Comparison of ENCODE assay signal across 19 cellular contexts in genomic region chr7:151657173-151657572, GRCh38.
DNase-seq lines count a peak whose midpoint lies in the region; ATAC-seq, FAIRE-seq and TF ChIP-seq lines count a peak whose summit lies in the region.
"Had no signal": no experiment of that assay in that cellular context is flagged by ENCODE, and none has a peak within 500 bp of the region (broad histone marks: within the 10 kb centered on the region; RNA-seq: fewer than 3 reads in every experiment).

No MANE protein-coding gene starts in this region.

- TF ChIP-seq CTCF in H1 (IDR thresholded peaks at IDR 0.05; ENCODE audit: control extremely low read depth in 1 of 3, insufficient read depth in 1 of 3, low read depth in 1 of 3, low read length in 3 of 3): no peak
- no peak for TF ChIP-seq CTCF in right atrium auricular region (IDR thresholded peaks at IDR 0.05)
- TF ChIP-seq CTCF in thoracic aorta (IDR thresholded peaks at IDR 0.05): no peak

- 89% methylated on average over 3 of the region's 3 CpGs; no CpG with 5 or more reads in 1 of the 2 experiments for WGBS in H1 (ENCODE audit: extremely low coverage in 1 of 2, insufficient coverage in 1 of 2, insufficient read length in 1 of 2, insufficient replicate concordance in 2 of 2, low coverage in 1 of 2, low lambda C conversion rate in 2 of 2, missing lambda C conversion rate in 1 of 2), 2 experiments

- no peak overlapping the region for H3K14ac ChIP-seq in H1 (ENCODE audit: insufficient read length)

- H3K4ac ChIP-seq in H1 (replicated peaks; ENCODE audit: insufficient read length, low read depth, low read length): no peak overlapping the region

- H3K79me1 ChIP-seq in H1 (ENCODE audit: low read depth, low read length): no peaks in the 10 kb centered on the region

- H3K79me2 ChIP-seq in H1 (ENCODE audit: control insufficient read depth in 1 of 2, insufficient read depth in 2 of 2, low read length in 2 of 2): no peaks in the 10 kb centered on the region

- H2AFZ ChIP-seq in H1 (ENCODE audit: low read length): no peak overlapping the region

- TF ChIP-seq EP300 in H1 (IDR thresholded peaks at IDR 0.05; ENCODE audit: borderline replicate concordance in 1 of 2, low read depth in 2 of 2, low read length in 2 of 2): no peak

- TF ChIP-seq POLR2A in H1 (IDR thresholded peaks at IDR 0.05; ENCODE audit: control extremely low read depth in 1 of 2, low read depth in 2 of 2, low read length in 2 of 2): no peak

- H3K4me2 ChIP-seq in H1 (ENCODE audit: insufficient read depth in 1 of 2, low read depth in 2 of 2, low read length in 2 of 2): no peak overlapping the region

- no peak overlapping the region for H2BK120ac ChIP-seq in H1 (replicated peaks; ENCODE audit: low read depth, low read length)

- H3K4me3 ChIP-seq in MG63: no peak overlapping the region
- no peak overlapping the region for H3K4me3 ChIP-seq in H1 (ENCODE audit: extremely low read depth in 1 of 4, insufficient read depth in 2 of 4, low read depth in 3 of 4, low read length in 4 of 4)
- no peak overlapping the region for H3K4me3 ChIP-seq in right atrium auricular region
- H3K4me3 ChIP-seq in thoracic aorta: no peak overlapping the region
- H3K4me3 ChIP-seq in CD8-positive, alpha-beta memory T cell (ENCODE audit: low read length): no peak overlapping the region

- DNase-seq in MG63 (peak; percentile 60), H1 (ENCODE audit: low read depth in 1 of 2, low spot score in 2 of 2) (no peak), right atrium auricular region (ENCODE audit: low spot score) (no peak), thoracic aorta (ENCODE audit: low spot score) (peak; percentile 31), epidermal melanocyte (ENCODE audit: insufficient read length, low spot score) (no peak)
- no peak for DNase-seq in CD8-positive, alpha-beta memory T cell
- DNase-seq: BE2C, COR-L47, DMS79, KBM-7, NCI-H1092 treated with DMSO at 0.1 percent for 48 hours, NCI-H1436 treated with DMSO at 0.1 percent for 48 hours, NCI-H1930, NCI-H2227 treated with DMSO at 0.1 percent for 48 hours, NCI-H510A, NCI-H748 treated with DMSO at 0.1 percent for 48 hours had no signal

- H3K36me3 Mint-ChIP-seq in CD8-positive, alpha-beta memory T cell: peaks cover 0 to 5% (median 2%) of the 10 kb centered on the region in 3 donors

- H3K27me3 Mint-ChIP-seq in CD8-positive, alpha-beta memory T cell: no peaks in the 10 kb centered on the region

- no peaks in the 10 kb centered on the region for H3K23me2 ChIP-seq in H1 (ENCODE audit: low read depth, low read length)

- peak overlapping the region; percentile 19 for H4K91ac ChIP-seq in H1 (replicated peaks; ENCODE audit: insufficient read length, low read length)

- no peak overlapping the region for H2BK20ac ChIP-seq in H1 (ENCODE audit: low read length)

- no peak overlapping the region for H3K18ac ChIP-seq in H1 (ENCODE audit: extremely low read depth, low read length)

- no peak overlapping the region for H2BK12ac ChIP-seq in H1 (ENCODE audit: low read depth, low read length)

- TF ChIP-seq RAD21 in H1 (IDR thresholded peaks at IDR 0.05 in 1 of 2, conservative IDR thresholded peaks at IDR 0.05 in 1 of 2; ENCODE audit: low read depth in 2 of 2, low read length in 2 of 2): no peak

- no peak overlapping the region for H2BK5ac ChIP-seq in H1 (ENCODE audit: low read depth, low read length)

- CTCF ChIA-PET in H1 (lab: Charles Lee; ENCODE audit: partially characterized antibody): interaction anchor here (0.6 to 1.2 kb wide), 2 partner anchors 50 to 137 kb away, joined by 3 read pairs; no protein-coding TSS in a partner anchor
- CTCF ChIA-PET in CD8-positive, alpha-beta memory T cell (lab: Charles Lee): no interaction called here

- H2AK5ac ChIP-seq in H1 (ENCODE audit: low read depth, low read length): no peak overlapping the region

- ATAC-seq in thoracic aorta (ENCODE audit: insufficient number of reproducible peaks, low FRiP score, low read depth): no peak
- no peak for ATAC-seq in GM18519 (IDR thresholded peaks at IDR 0.05; ENCODE audit: low FRiP score, unreplicated experiment)
- ATAC-seq: SK-N-SH treated with all-trans-retinoic acid at 6 μM for 48 hours had no signal

- H3K4me1 ChIP-seq in H1 (replicated peaks in 1 of 4; ENCODE audit: control insufficient read depth in 3 of 4, insufficient read depth in 4 of 4, low read length in 3 of 4): no peaks in the 10 kb centered on the region; a peak in 1 of 7 replicates
- H3K4me1 ChIP-seq in right atrium auricular region: peaks cover 0 to 20% of the 10 kb centered on the region in 2 donors
- H3K4me1 ChIP-seq in thoracic aorta (ENCODE audit: control insufficient read depth in 1 of 2, low read depth in 2 of 2): peaks cover 4 to 14% of the 10 kb centered on the region in 2 donors
- H3K4me1 ChIP-seq in CD8-positive, alpha-beta memory T cell (ENCODE audit: insufficient read depth, low read length): no peaks in the 10 kb centered on the region
- H3K4me1 ChIP-seq: BE2C had no signal

- no peak overlapping the region for H3K27ac ChIP-seq in H1 (ENCODE audit: low read depth, low read length)
- peak overlapping the region; percentile 59 to 97 for H3K27ac ChIP-seq in right atrium auricular region
- H3K27ac ChIP-seq in thoracic aorta: no peak overlapping the region
- H3K27ac ChIP-seq in CD8-positive, alpha-beta memory T cell (ENCODE audit: low read depth, low read length): no peak overlapping the region
- H3K27ac ChIP-seq: RWPE1 had no signal

- H4K5ac ChIP-seq in H1 (ENCODE audit: insufficient read length, low read depth, low read length): no peak overlapping the region

- H3K9ac ChIP-seq in H1 (replicated peaks in 1 of 4; ENCODE audit: extremely low read depth in 1 of 4, low read depth in 3 of 4, low read length in 3 of 4): no peak overlapping the region

- POLR2A ChIA-PET in H1 (lab: Charles Lee; ENCODE audit: partially characterized antibody): no interaction called here
- POLR2A ChIA-PET in CD8-positive, alpha-beta memory T cell (lab: Charles Lee): no interaction called here

- H2BK15ac ChIP-seq in H1 (ENCODE audit: low read length): no peak overlapping the region

- H3K27ac Mint-ChIP-seq in CD8-positive, alpha-beta memory T cell: no peak overlapping the region

- H3K4me1 Mint-ChIP-seq in CD8-positive, alpha-beta memory T cell: no peaks in the 10 kb centered on the region

- no peak overlapping the region for H3K23ac ChIP-seq in H1 (ENCODE audit: insufficient read length)

- no peak overlapping the region for H4K8ac ChIP-seq in H1 (ENCODE audit: extremely low read depth, insufficient read depth, low read length)

- no peak overlapping the region for H3K56ac ChIP-seq in H1 (replicated peaks; ENCODE audit: insufficient read length, low read depth, low read length)

- H4K20me1 ChIP-seq in H1 (replicated peaks in 1 of 2; ENCODE audit: control insufficient read depth in 1 of 2, insufficient read depth in 2 of 2, low read length in 2 of 2): no peaks in the 10 kb centered on the region

- no peaks in the 10 kb centered on the region for H3K27me3 ChIP-seq in MG63
- H3K27me3 ChIP-seq in H1 (replicated peaks in 1 of 4; ENCODE audit: control insufficient read depth in 3 of 4, extremely low read depth in 1 of 4, insufficient read depth in 3 of 4, low read length in 3 of 4): no peaks in the 10 kb centered on the region
- H3K27me3 ChIP-seq in right atrium auricular region: no peaks in the 10 kb centered on the region
- no peaks in the 10 kb centered on the region for H3K27me3 ChIP-seq in thoracic aorta (replicated peaks; ENCODE audit: insufficient read depth)
- no peaks in the 10 kb centered on the region for H3K27me3 ChIP-seq in CD8-positive, alpha-beta memory T cell (ENCODE audit: insufficient read depth, low read length, poor library complexity, severe bottlenecking)
- H3K27me3 ChIP-seq: BE2C had no signal

- FAIRE-seq in H1 (lab: Jason Lieb, UNC): no peak

- H3K36me3 ChIP-seq in MG63: no peaks in the 10 kb centered on the region
- H3K36me3 ChIP-seq in H1 (ENCODE audit: control insufficient read depth in 2 of 4, insufficient read depth in 4 of 4, low read length in 3 of 4): no peaks in the 10 kb centered on the region
- H3K36me3 ChIP-seq in right atrium auricular region: no peaks in the 10 kb centered on the region
- H3K36me3 ChIP-seq in thoracic aorta: no peaks in the 10 kb centered on the region
- no peaks in the 10 kb centered on the region for H3K36me3 ChIP-seq in CD8-positive, alpha-beta memory T cell (ENCODE audit: insufficient read depth, low read length)
- H3K36me3 ChIP-seq: BE2C had no signal

- H3K4me3 Mint-ChIP-seq in CD8-positive, alpha-beta memory T cell: no peak overlapping the region

- H3K9me3 Mint-ChIP-seq in CD8-positive, alpha-beta memory T cell: no peaks in the 10 kb centered on the region

- no peaks in the 10 kb centered on the region for H3K9me3 ChIP-seq in MG63
- H3K9me3 ChIP-seq in H1 (ENCODE audit: insufficient read depth in 2 of 2, low read depth in 1 of 2, low read length in 1 of 2): no peaks in the 10 kb centered on the region
- H3K9me3 ChIP-seq in right atrium auricular region: no peaks in the 10 kb centered on the region
- H3K9me3 ChIP-seq in thoracic aorta: no peaks in the 10 kb centered on the region
- H3K9me3 ChIP-seq in CD8-positive, alpha-beta memory T cell (ENCODE audit: low read length): no peaks in the 10 kb centered on the region
- H3K9me3 ChIP-seq: BE2C had no signal

TF ChIP-seq in H1, 55 proteins besides CTCF, POLR2A, EP300 and RAD21:
- TF ChIP-seq SRF (IDR thresholded peaks at IDR 0.05; ENCODE audit: low read depth, low read length): no peak
- no peak for TF ChIP-seq POU5F1 (IDR thresholded peaks at IDR 0.05; ENCODE audit: low read depth, low read length)
- no peak for TF ChIP-seq KDM1A (IDR thresholded peaks at IDR 0.05; ENCODE audit: borderline replicate concordance, low read length)
- TF ChIP-seq SP2 (IDR thresholded peaks at IDR 0.05; ENCODE audit: low read length): no peak
- TF ChIP-seq CREB1 (IDR thresholded peaks at IDR 0.05): no peak
- TF ChIP-seq ATF2 (IDR thresholded peaks at IDR 0.05; ENCODE audit: low read length): no peak
- no peak for TF ChIP-seq KDM4A (IDR thresholded peaks at IDR 0.05; ENCODE audit: low read depth, low read length, severe bottlenecking)

Comparison
In these comparisons a context has a peak if more than half of its experiments do, and no peak if none do; other contexts are left out.
1. DNase-seq: peak in MG63 (single experiment) and thoracic aorta (single experiment); none in H1 (0 of 2), right atrium auricular region (single experiment), epidermal melanocyte (single experiment) and CD8-positive, alpha-beta memory T cell (0 of 5).
2. H3K27ac ChIP-seq: peak in right atrium auricular region (2 of 2); none in H1 (single experiment), thoracic aorta (0 of 2) and CD8-positive, alpha-beta memory T cell (single experiment).